ENCODE assay signal across 13 cellular contexts in genomic region chr2:191582355-191582754, GRCh38.
A peak's percentile ranks its signal among the peaks of the same experiment; 100 is the strongest.
DNase-seq lines count a peak whose midpoint lies in the region; ATAC-seq and TF ChIP-seq lines count a peak whose summit lies in the region.
"Had no signal": no experiment of that assay in that cellular context is flagged by ENCODE, and none has a peak within 500 bp of the region (broad histone marks: within the 10 kb centered on the region; RNA-seq: fewer than 3 reads in every experiment).

No MANE protein-coding gene starts in this region.

- H3K36me3 ChIP-seq in fibroblast of lung (ENCODE audit: control insufficient read depth, insufficient read depth, low read length) = no peaks in the 10 kb centered on the region
- H3K36me3 ChIP-seq: uterus had no signal

- H3K27ac ChIP-seq in fibroblast of lung (ENCODE audit: insufficient read depth, low read length) = peak overlapping the region; percentile 7
- H3K27ac ChIP-seq: uterus had no signal

- TF ChIP-seq CTCF in fibroblast of lung (conservative IDR thresholded peaks at IDR 0.05 in 1 of 2, IDR thresholded peaks at IDR 0.05 in 1 of 2; ENCODE audit: low read depth in 1 of 2, low read length in 2 of 2) = no peak

- H3K4me1 ChIP-seq in fibroblast of lung (ENCODE audit: control insufficient read depth, extremely low read depth, insufficient read depth, low read length) = no peaks in the 10 kb centered on the region
- H3K4me1 ChIP-seq: uterus had no signal

- no peak overlapping the region for H3K4me3 ChIP-seq in fibroblast of lung (replicated peaks in 1 of 4; ENCODE audit: control extremely low read depth in 1 of 4, insufficient read depth in 1 of 4, low read depth in 3 of 4, low read length in 4 of 4)
- H3K4me3 ChIP-seq: uterus had no signal

- no peaks in the 10 kb centered on the region for H3K9me3 ChIP-seq in fibroblast of lung (ENCODE audit: control insufficient read depth, insufficient read depth, low read depth, low read length)
- H3K9me3 ChIP-seq: uterus had no signal

- H3K4me2 ChIP-seq in fibroblast of lung (ENCODE audit: extremely low read depth, insufficient read depth, low read length) = no peak overlapping the region

- H3K27me3 ChIP-seq in fibroblast of lung (ENCODE audit: control insufficient read depth, insufficient read depth, low read length) = no peaks in the 10 kb centered on the region
- H3K27me3 ChIP-seq: uterus had no signal

- DNase-seq in ELF-1 (ENCODE audit: low read depth, low spot score) = peak; percentile 51
- peak; percentile 41 for DNase-seq in RKO (ENCODE audit: low spot score)
- DNase-seq in fibroblast of lung (ENCODE audit: low read depth in 2 of 2) = peak; percentile 46 to 81
- DNase-seq in renal cortical epithelial cell (ENCODE audit: low read depth) = peak; percentile 97
- no peak for DNase-seq in SW480 (ENCODE audit: low spot score)
- no peak for DNase-seq in iPS-NIHi11 (ENCODE audit: low spot score)
- DNase-seq: activated CD4-positive, alpha-beta T cell treated with anti-CD3 and anti-CD28 coated beads, Interleukin-2, amount 50 U/mL, for 4 hours; activated naive CD4-positive, alpha-beta T cell treated with anti-CD3 and anti-CD28 coated beads for 36 hours; NCI-H1092; NCI-H774; uterus had no signal

- no peak overlapping the region for H2AFZ ChIP-seq in fibroblast of lung (ENCODE audit: low read length)

- H3K79me2 ChIP-seq in fibroblast of lung (ENCODE audit: control insufficient read depth, insufficient read depth, low read length) = no peaks in the 10 kb centered on the region

- ATAC-seq in GM18861 (IDR thresholded peaks at IDR 0.05; ENCODE audit: unreplicated experiment) (no peak), HG03097 (IDR thresholded peaks at IDR 0.05; ENCODE audit: low FRiP score, unreplicated experiment) (no peak)

- H3K9ac ChIP-seq in fibroblast of lung (ENCODE audit: insufficient read depth, low read length) = no peak overlapping the region

- no peaks in the 10 kb centered on the region for H4K20me1 ChIP-seq in fibroblast of lung (ENCODE audit: control insufficient read depth, extremely low read depth, insufficient read depth, low read length)

Comparison
In these comparisons a context has a peak if more than half of its experiments do, and no peak if none do; other contexts are left out.
1. DNase-seq: peak in ELF-1 (single experiment), RKO (single experiment), fibroblast of lung (2 of 2) and renal cortical epithelial cell (single experiment); none in SW480 (single experiment) and iPS-NIHi11 (single experiment).